ENCODE assay signal across 20 cellular contexts in the genomic region with DNA sequence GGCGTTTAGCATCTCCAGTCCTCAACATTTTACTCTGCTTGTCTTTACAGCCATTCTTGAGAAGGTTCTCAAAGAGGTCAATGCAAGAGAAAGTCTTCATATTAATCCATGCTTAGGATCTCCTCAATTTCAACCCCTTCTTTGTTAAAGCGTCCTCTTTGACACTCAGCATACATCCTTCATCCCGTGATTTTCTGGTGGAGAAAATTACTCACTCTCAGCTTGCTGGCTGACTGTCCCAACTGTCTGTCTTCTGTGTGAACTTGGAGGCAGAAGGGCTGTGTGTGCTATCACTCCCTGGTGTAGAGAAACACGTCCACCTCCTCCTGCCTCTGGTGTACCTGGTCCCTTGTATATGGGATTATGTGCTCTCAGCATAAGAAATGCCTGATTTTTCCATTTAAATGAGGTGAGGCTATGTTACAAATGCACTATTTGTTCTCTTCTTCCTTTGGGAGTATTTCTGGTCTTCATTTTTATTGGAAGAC. TPM values are rescaled to one million over a fixed set of nuclear protein-coding genes. Genes with fewer than 3 reads are reported as not detected.
A peak's percentile ranks its signal among the peaks of the same experiment; 100 is the strongest.
DNase-seq lines count a peak whose midpoint lies in the region; ATAC-seq, FAIRE-seq and TF ChIP-seq lines count a peak whose summit lies in the region.
"Had no signal": no experiment of that assay in that cellular context is flagged by ENCODE, and none has a peak within 500 bp of the region (broad histone marks: within the 10 kb centered on the region; RNA-seq: fewer than 3 reads in every experiment).

No MANE protein-coding gene starts in this region.

- H3K27ac Mint-ChIP-seq in type B pancreatic cell: no peak overlapping the region
- H3K27ac Mint-ChIP-seq: B cell; CD8-positive, alpha-beta T cell had no signal

- H4K5ac ChIP-seq in H1 (ENCODE audit: insufficient read length, low read depth, low read length): no peak overlapping the region

- peaks cover 4 to 96% of the 10 kb centered on the region in 2 experiments; a peak in 3 of 4 replicates for H3K79me2 ChIP-seq in H1 (ENCODE audit: control insufficient read depth in 1 of 2, insufficient read depth in 2 of 2, low read length in 2 of 2)
- no peaks in the 10 kb centered on the region for H3K79me2 ChIP-seq in trophoblast cell (ENCODE audit: control insufficient read depth, insufficient read depth, low read length, poor library complexity)

- H3K4ac ChIP-seq in H1 (replicated peaks; ENCODE audit: insufficient read length, low read depth, low read length): no peak overlapping the region
- H3K4ac ChIP-seq in trophoblast cell (ENCODE audit: low read depth, low read length): no peak overlapping the region

- H3K9me3 ChIP-seq in Panc1 (ENCODE audit: control insufficient read depth, insufficient read depth, low read depth, low read length): no peaks in the 10 kb centered on the region
- H3K9me3 ChIP-seq in H1 (ENCODE audit: insufficient read depth in 2 of 2, low read depth in 1 of 2, low read length in 1 of 2): no peaks in the 10 kb centered on the region
- H3K9me3 ChIP-seq in trophoblast cell (ENCODE audit: insufficient read depth, low read depth, low read length): no peaks in the 10 kb centered on the region

- BruUV-seq in Panc1 (replicated peaks; lab: Mats Ljungman, UMichigan): no TSS peak

- no peak overlapping the region for H2AFZ ChIP-seq in H1 (ENCODE audit: low read length)
- no peak overlapping the region for H2AFZ ChIP-seq in trophoblast cell (ENCODE audit: insufficient read depth, low read length, poor library complexity)
- H2AFZ ChIP-seq: GM23248 had no signal

- 72% methylated on average over 4 of the region's 4 CpGs; no CpG with 5 or more reads in 1 of the 2 experiments for WGBS in H1 (ENCODE audit: extremely low coverage in 1 of 2, insufficient coverage in 1 of 2, insufficient read length in 1 of 2, insufficient replicate concordance in 2 of 2, low coverage in 1 of 2, low lambda C conversion rate in 2 of 2, missing lambda C conversion rate in 1 of 2), 2 experiments
- WGBS in trophoblast cell (ENCODE audit: extremely low coverage, insufficient coverage, insufficient read length): no CpG with 5 or more reads among the region's 4 CpGs

- TF ChIP-seq CTCF in Panc1 (IDR thresholded peaks at IDR 0.05): no peak
- no peak for TF ChIP-seq CTCF in H1 (IDR thresholded peaks at IDR 0.05; ENCODE audit: control extremely low read depth in 1 of 3, insufficient read depth in 1 of 3, low read depth in 1 of 3, low read length in 3 of 3)
- no peak for TF ChIP-seq CTCF in type B pancreatic cell (conservative IDR thresholded peaks at IDR 0.05)

- no peak for TF ChIP-seq RAD21 in H1 (IDR thresholded peaks at IDR 0.05 in 1 of 2, conservative IDR thresholded peaks at IDR 0.05 in 1 of 2; ENCODE audit: low read depth in 2 of 2, low read length in 2 of 2)

- POLR2A ChIA-PET in Panc1 (lab: Charles Lee): no interaction called here
- POLR2A ChIA-PET in H1 (lab: Charles Lee; ENCODE audit: partially characterized antibody): interaction anchor here (1.3 kb wide), 1 partner anchor 12 kb away, joined by 3 read pairs; no protein-coding TSS in a partner anchor

- no peak overlapping the region for H2BK120ac ChIP-seq in H1 (replicated peaks; ENCODE audit: low read depth, low read length)
- no peak overlapping the region for H2BK120ac ChIP-seq in trophoblast cell (ENCODE audit: insufficient read depth, low read length, poor library complexity)

- H3K4me1 ChIP-seq in Panc1 (ENCODE audit: control insufficient read depth, insufficient read depth, low read length): peaks cover 52% of the 10 kb centered on the region
- peaks cover 0 to 9% (median 4%) of the 10 kb centered on the region in 4 experiments; a peak in 5 of 7 replicates for H3K4me1 ChIP-seq in H1 (replicated peaks in 1 of 4; ENCODE audit: control insufficient read depth in 3 of 4, insufficient read depth in 4 of 4, low read length in 3 of 4)
- H3K4me1 ChIP-seq in trophoblast cell (ENCODE audit: control insufficient read depth in 1 of 2, insufficient read depth in 2 of 2, low read length in 2 of 2): no peaks in the 10 kb centered on the region

- H3K36me3 ChIP-seq in Panc1 (ENCODE audit: control insufficient read depth, insufficient read depth, low read length) (no peaks in the 10 kb centered on the region; the same call in 1 of the 2 replicates), H1 (ENCODE audit: control insufficient read depth in 2 of 4, insufficient read depth in 4 of 4, low read length in 3 of 4) (no peaks in the 10 kb centered on the region), trophoblast cell (ENCODE audit: control insufficient read depth in 1 of 2, insufficient read depth in 2 of 2, low read length in 2 of 2) (no peaks in the 10 kb centered on the region)

- H3K9ac ChIP-seq in H1 (replicated peaks in 1 of 4; ENCODE audit: extremely low read depth in 1 of 4, low read depth in 3 of 4, low read length in 3 of 4) (0 out of 7 replicates have a peak overlapping the region, but pooled peaks of 1 of the 4 experiments have one; percentile 22), trophoblast cell (ENCODE audit: low read length) (no peak overlapping the region)
- H3K9ac ChIP-seq: BLaER1 treated with 17β-estradiol and CSF1 and Interleukin-3, amounts not matched to agents 10 nM and 100 nM; GM23248; KMS-11 had no signal

- H2AK5ac ChIP-seq in H1 (ENCODE audit: low read depth, low read length) (0 out of 2 replicates have a peak overlapping the region, but pooled peaks have one; percentile 11), trophoblast cell (ENCODE audit: low read length) (no peak overlapping the region)

- H2BK5ac ChIP-seq in H1 (ENCODE audit: low read depth, low read length) (no peak overlapping the region), trophoblast cell (ENCODE audit: low read depth, low read length, poor library complexity) (no peak overlapping the region)

- H3K23me2 ChIP-seq in H1 (ENCODE audit: low read depth, low read length): no peaks in the 10 kb centered on the region

- H4K8ac ChIP-seq in H1 (ENCODE audit: extremely low read depth, insufficient read depth, low read length) (no peak overlapping the region), trophoblast cell (ENCODE audit: low read depth, low read length) (no peak overlapping the region)

- no peaks in the 10 kb centered on the region for H3K27me3 Mint-ChIP-seq in type B pancreatic cell
- H3K27me3 Mint-ChIP-seq: B cell had no signal

- H3K14ac ChIP-seq in H1 (ENCODE audit: insufficient read length) (no peak overlapping the region), trophoblast cell (ENCODE audit: low read length) (no peak overlapping the region)

- no peak overlapping the region for H3K56ac ChIP-seq in H1 (replicated peaks; ENCODE audit: insufficient read length, low read depth, low read length)

- ATAC-seq in Panc1 (peak; percentile 69), GM21723 (IDR thresholded peaks at IDR 0.05; ENCODE audit: unreplicated experiment) (no peak)
- ATAC-seq: CD8-positive, alpha-beta T cell; GM12878 had no signal

- intact Hi-C loops in Panc1 (cut with micrococcal nuclease; ENCODE audit: unreplicated experiment): no loop called here

- no peak overlapping the region for H3K23ac ChIP-seq in H1 (ENCODE audit: insufficient read length)
- no peak overlapping the region for H3K23ac ChIP-seq in trophoblast cell (ENCODE audit: low read length)

- no peaks in the 10 kb centered on the region for H3K36me3 Mint-ChIP-seq in type B pancreatic cell

- H3K18ac ChIP-seq in H1 (ENCODE audit: extremely low read depth, low read length) (no peak overlapping the region), trophoblast cell (ENCODE audit: low read length) (no peak overlapping the region)

- peaks cover 0 to 5% of the 10 kb centered on the region in 2 experiments for H4K20me1 ChIP-seq in H1 (replicated peaks in 1 of 2; ENCODE audit: control insufficient read depth in 1 of 2, insufficient read depth in 2 of 2, low read length in 2 of 2)

- CTCF ChIA-PET in Panc1 (lab: Charles Lee): no interaction called here
- CTCF ChIA-PET in H1 (lab: Charles Lee; ENCODE audit: partially characterized antibody): interaction anchor here (0.6 kb wide), 1 partner anchor 62 kb away, joined by 3 read pairs; no protein-coding TSS in a partner anchor

- H3K4me3 ChIP-seq in Panc1 (ENCODE audit: low read depth in 2 of 2, low read length in 2 of 2) (no peak overlapping the region), H1 (ENCODE audit: extremely low read depth in 1 of 4, insufficient read depth in 2 of 4, low read depth in 3 of 4, low read length in 4 of 4) (no peak overlapping the region), trophoblast cell (ENCODE audit: low read depth, low read length) (no peak overlapping the region)
- H3K4me3 ChIP-seq: BLaER1 treated with 17β-estradiol and CSF1 and Interleukin-3, amounts not matched to agents 10 nM and 100 nM; GM12878; GM23248 had no signal

- H2BK12ac ChIP-seq in H1 (ENCODE audit: low read depth, low read length): no peak overlapping the region
- H2BK12ac ChIP-seq in trophoblast cell (ENCODE audit: low read length): no peak overlapping the region

- TF ChIP-seq POLR2A in GM12891 (IDR thresholded peaks at IDR 0.05; ENCODE audit: low read depth, low read length): no peak
- no peak for TF ChIP-seq POLR2A in H1 (IDR thresholded peaks at IDR 0.05; ENCODE audit: control extremely low read depth in 1 of 2, low read depth in 2 of 2, low read length in 2 of 2)

- no peak for DNase-seq in GM12891 (ENCODE audit: insufficient read length, low spot score)
- no peak for DNase-seq in Panc1 (ENCODE audit: low read depth, low spot score)
- no peak for DNase-seq in H1 (ENCODE audit: low read depth in 1 of 2, low spot score in 2 of 2)
- DNase-seq in NK-92 treated with Interleukin-12 subunit alpha and Interleukin-12 subunit beta, amount 100 ng/mL, for 24 hours (lab: John Stamatoyannopoulos, UW): no peak
- DNase-seq in type B pancreatic cell (ENCODE audit: extremely low spot score, unreplicated experiment): no peak
- DNase-seq in trophoblast cell: no peak
- DNase-seq: CD8-positive, alpha-beta T cell; COR-L47; DMS 273 treated with DMSO at 0.1 percent for 48 hours; DMS53; DND-41; EL; GM23248; H7 had no signal

- H3K9me3 Mint-ChIP-seq in type B pancreatic cell: no peaks in the 10 kb centered on the region
- H3K9me3 Mint-ChIP-seq: CD8-positive, alpha-beta T cell had no signal

- H3K79me1 ChIP-seq in H1 (ENCODE audit: low read depth, low read length): peaks cover 2% of the 10 kb centered on the region; the same call in 1 of the 2 replicates
- H3K79me1 ChIP-seq in trophoblast cell (ENCODE audit: low read length): no peaks in the 10 kb centered on the region

- H3K4me3 Mint-ChIP-seq in type B pancreatic cell: no peak overlapping the region
- H3K4me3 Mint-ChIP-seq: B cell; CD8-positive, alpha-beta T cell had no signal

- no peak overlapping the region for H2BK15ac ChIP-seq in H1 (ENCODE audit: low read length)

- H3K27me3 ChIP-seq in Panc1 (ENCODE audit: control insufficient read depth, insufficient read depth, low read length): no peaks in the 10 kb centered on the region
- no peaks in the 10 kb centered on the region for H3K27me3 ChIP-seq in H1 (replicated peaks in 1 of 4; ENCODE audit: control insufficient read depth in 3 of 4, extremely low read depth in 1 of 4, insufficient read depth in 3 of 4, low read length in 3 of 4)
- no peaks in the 10 kb centered on the region for H3K27me3 ChIP-seq in trophoblast cell (ENCODE audit: insufficient read depth, low read length)
- H3K27me3 ChIP-seq: BLaER1 treated with 17β-estradiol and CSF1 and Interleukin-3, amounts not matched to agents 10 nM and 100 nM had no signal

- H3K4me2 ChIP-seq in H1 (ENCODE audit: insufficient read depth in 1 of 2, low read depth in 2 of 2, low read length in 2 of 2) (peak overlapping the region in 1 of 2 experiments; percentile 52; a peak in 2 of 4 replicates), trophoblast cell (ENCODE audit: low read length) (no peak overlapping the region)
- H3K4me2 ChIP-seq: KMS-11 had no signal

- H2BK20ac ChIP-seq in H1 (ENCODE audit: low read length): no peak overlapping the region

- H3K4me1 Mint-ChIP-seq in type B pancreatic cell (ENCODE audit: unreplicated experiment): peaks cover 5% of the 10 kb centered on the region

- peak overlapping the region; percentile 88 for H3K27ac ChIP-seq in Panc1 (ENCODE audit: low read length)
- H3K27ac ChIP-seq in H1 (ENCODE audit: low read depth, low read length): no peak overlapping the region
- no peak overlapping the region for H3K27ac ChIP-seq in trophoblast cell (ENCODE audit: low read depth, low read length)
- H3K27ac ChIP-seq: BLaER1 treated with 17β-estradiol and CSF1 and Interleukin-3, amounts not matched to agents 10 nM and 100 nM; GM23248; KMS-11 had no signal

- FAIRE-seq in GM12891 (lab: Jason Lieb, UNC) (peak; percentile 13), H1 (lab: Jason Lieb, UNC) (no peak)
- FAIRE-seq: GM12878, GM19239 had no signal

- no peak overlapping the region for H4K91ac ChIP-seq in H1 (replicated peaks; ENCODE audit: insufficient read length, low read length)
- no peak overlapping the region for H4K91ac ChIP-seq in trophoblast cell (ENCODE audit: low read depth, low read length)

- in situ Hi-C loops in Panc1 (cut with HindIII; ENCODE audit: low pct_unique_long_range_greater_than_20kb, low sequenced_read_pairs): no loop called here

- H4K12ac ChIP-seq in trophoblast cell (ENCODE audit: low read depth, low read length): no peak overlapping the region

- no peak for TF ChIP-seq EP300 in H1 (IDR thresholded peaks at IDR 0.05; ENCODE audit: borderline replicate concordance in 1 of 2, low read depth in 2 of 2, low read length in 2 of 2)

RNA-seq across cellular contexts. Expression of gene GALNT7, which starts 57.8 kb away (rescaled TPM):
- polyA plus RNA-seq in GM12891 (2012; ENCODE audit: low read depth, missing spikeins): 16.5 TPM
- total RNA-seq in Panc1 (2021; ENCODE audit: unreplicated experiment): 156 TPM
- 83.0 TPM for polyA plus RNA-seq in Panc1 (2012; ENCODE audit: insufficient read length)
- total RNA-seq in H1 (2021; fragmentation: NEBNext Ultra II Directional; extraction: Animal tissue kit (Norgen Biotek cat#: 25700)): 78.9 and 85.5 TPM in 2 replicates
- polyA plus RNA-seq in H1 (2011; rRNA removed): 11.1 and 22.4 TPM in 2 replicates
- 25.8 TPM for polyA plus RNA-seq in H1 (2011; cell fraction: cytosol; rRNA removed)
- polyA plus RNA-seq in H1 (2011; cell fraction: nucleus; rRNA removed): 19.5 TPM
- polyA plus RNA-seq in H1 (2012, experiment 1 of 2): 36.2 to 78.8 TPM (median 45.0 TPM) in 4 replicates
- 3.2 TPM for polyA plus RNA-seq in H1 (2012, experiment 2 of 2)
- 70.1 TPM for polyA plus RNA-seq in H1 (2013, experiment 1 of 2)
- polyA plus RNA-seq in H1 (2013, experiment 2 of 2): 71.3 TPM
- polyA minus RNA-seq in H1 (2011; rRNA and poly(A)+ RNA removed): 52.2 and 73.6 TPM in 2 replicates
- polyA minus RNA-seq in H1 (2011; cell fraction: cytosol; rRNA and poly(A)+ RNA removed): 32.2 TPM
- 71.8 TPM for polyA minus RNA-seq in H1 (2011; cell fraction: nucleus; rRNA and poly(A)+ RNA removed)
- 63.9 and 100 TPM in 2 replicates for total RNA-seq in type B pancreatic cell (ENCODE audit: low replicate concordance)
- 21.4 and 21.7 TPM in 2 replicates for polyA plus RNA-seq in trophoblast cell (2013)
